ENCODE assay signal across 22 cellular contexts in the genomic region with DNA sequence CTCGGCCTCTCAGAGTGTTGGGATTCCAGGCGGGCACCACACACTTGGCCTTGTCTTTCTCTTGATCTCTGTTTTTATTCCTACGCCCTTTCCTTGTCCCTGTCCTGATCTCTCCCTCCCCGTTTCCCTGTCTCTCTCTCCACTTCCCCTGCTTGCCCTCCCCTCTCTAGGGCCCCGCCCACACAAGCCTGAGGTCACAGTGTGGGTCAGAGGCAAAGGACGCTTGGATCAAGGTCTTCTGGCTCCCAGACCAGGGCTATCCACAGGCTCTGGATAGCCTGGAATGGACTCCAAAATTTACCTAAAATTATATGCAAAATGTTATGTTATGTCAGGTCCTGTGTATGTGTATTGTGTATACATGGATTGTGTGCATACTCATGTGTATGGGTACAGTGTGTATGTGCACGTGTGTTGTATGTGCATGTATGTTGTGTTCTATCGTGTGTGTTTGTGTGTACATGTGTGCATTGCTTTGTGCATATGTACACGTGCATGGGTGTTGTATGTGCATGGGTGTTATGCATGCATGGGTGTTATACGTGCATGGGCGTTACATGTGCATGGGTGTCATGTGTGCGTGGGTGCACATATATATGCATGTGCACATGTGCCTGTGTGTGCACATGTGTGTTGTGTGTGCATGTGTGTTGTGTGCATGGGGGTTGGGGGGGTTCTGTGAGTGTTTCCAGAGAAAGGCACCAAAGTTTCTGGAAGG. TPM values are rescaled to one million over a fixed set of nuclear protein-coding genes. Genes with fewer than 3 reads are reported as not detected.
DNase-seq lines count a peak whose midpoint lies in the region; ATAC-seq and TF ChIP-seq lines count a peak whose summit lies in the region.
"Had no signal": no experiment of that assay in that cellular context is flagged by ENCODE, and none has a peak within 500 bp of the region (broad histone marks: within the 10 kb centered on the region; RNA-seq: fewer than 3 reads in every experiment).

No MANE protein-coding gene starts in this region.

- H3K9ac ChIP-seq in NT2/D1 (ENCODE audit: insufficient read length, low read depth) = peak overlapping the region; percentile 34

- no peak overlapping the region for H3K27ac ChIP-seq in right cardiac atrium (ENCODE audit: low read length)
- H3K27ac ChIP-seq in ascending aorta = no peak overlapping the region
- H3K27ac ChIP-seq: cardiac muscle cell, RWPE1, SK-N-MC, thoracic aorta had no signal

- H3K36me3 ChIP-seq in NT2/D1 (ENCODE audit: insufficient read depth, insufficient read length, low read length) = peaks cover 57% of the 10 kb centered on the region
- no peaks in the 10 kb centered on the region for H3K36me3 ChIP-seq in ascending aorta
- H3K36me3 ChIP-seq: BE2C, cardiac muscle cell, HAP-1, thoracic aorta had no signal

- peak in 1 of 2 donors; percentile 47 for ATAC-seq in right cardiac atrium

- no peaks in the 10 kb centered on the region for H3K27me3 Mint-ChIP-seq in neural crest cell (ENCODE audit: low read depth)
- H3K27me3 Mint-ChIP-seq: activated naive CD8-positive, alpha-beta T cell had no signal

- H3K9me3 Mint-ChIP-seq in neural crest cell = no peaks in the 10 kb centered on the region
- H3K9me3 Mint-ChIP-seq: T-helper 1 cell treated with Interleukin-12 subunit alpha and Interleukin-12 subunit beta and Interleukin-4 antibody, amounts not matched to agents 30 μg/mL and 1 μg/mL, for 36 hours had no signal

- H3K27ac Mint-ChIP-seq in neural crest cell (ENCODE audit: unreplicated experiment) = peak overlapping the region; percentile 93
- H3K27ac Mint-ChIP-seq: activated CD8-positive, alpha-beta T cell treated with anti-CD3 and anti-CD28 coated beads, Interleukin-2, amount 10 ng/mL, durations not matched to agents 7 days and 5 days; activated naive CD8-positive, alpha-beta T cell; T-helper 1 cell treated with Interleukin-12 subunit alpha and Interleukin-12 subunit beta and Interleukin-4 antibody, amounts not matched to agents 30 μg/mL and 1 μg/mL, for 36 hours had no signal

- peak; percentile 31 for DNase-seq in CD1c-positive myeloid dendritic cell (ENCODE audit: extremely low spot score)
- DNase-seq in NT2/D1 (ENCODE audit: low read depth, low spot score) = no peak
- DNase-seq in right cardiac atrium = peak in 2 of 3 donors; percentile 64 to 72
- peak; percentile 29 for DNase-seq in neural crest cell (ENCODE audit: low read depth, low spot score)
- no peak for DNase-seq in NCI-H1048 (lab: John Stamatoyannopoulos, UW)
- DNase-seq in ureter (ENCODE audit: low spot score) = no peak
- DNase-seq in activated CD4-positive, alpha-beta T cell treated with anti-CD3 and anti-CD28 coated beads for 48 hours = no peak
- no peak for DNase-seq in ascending aorta (ENCODE audit: low spot score in 2 of 2)
- DNase-seq: activated CD8-positive, alpha-beta T cell treated with anti-CD3 and anti-CD28 coated beads, Interleukin-2, amount 10 ng/mL, durations not matched to agents 7 days and 5 days; BE2C; cortex of kidney; Karpas-422; NCI-H146; stimulated activated CD4-positive, alpha-beta T cell treated with anti-CD3 and anti-CD28 coated beads, Interleukin-15, amount 100 ng/mL, for 24 hours; stimulated activated naive CD8-positive, alpha-beta T cell treated with anti-CD3 and anti-CD28 coated beads, Interleukin-15, Interleukin-2, amounts not matched to agents 100 U/mL and 50 U/mL, for 24 hours had no signal

- no peak overlapping the region for H3K4me3 ChIP-seq in NT2/D1 (ENCODE audit: insufficient read length, low read depth)
- no peak overlapping the region for H3K4me3 ChIP-seq in right cardiac atrium (ENCODE audit: low read length)
- no peak overlapping the region for H3K4me3 ChIP-seq in ascending aorta
- H3K4me3 ChIP-seq: cardiac muscle cell, HAP-1, thoracic aorta had no signal

- H3K36me3 Mint-ChIP-seq in neural crest cell (ENCODE audit: low read depth) = no peaks in the 10 kb centered on the region

- peak overlapping the region; percentile 34 for H3K4me3 Mint-ChIP-seq in neural crest cell
- H3K4me3 Mint-ChIP-seq: activated CD8-positive, alpha-beta T cell treated with anti-CD3 and anti-CD28 coated beads, Interleukin-2, amount 10 ng/mL, durations not matched to agents 7 days and 5 days; activated naive CD8-positive, alpha-beta T cell; T-helper 1 cell treated with Interleukin-12 subunit alpha and Interleukin-12 subunit beta and Interleukin-4 antibody, amounts not matched to agents 30 μg/mL and 1 μg/mL, for 36 hours had no signal

- WGBS in right cardiac atrium = 73% methylated on average over 12 of the region's 12 CpGs

- H3K27me3 ChIP-seq in NT2/D1 (ENCODE audit: insufficient read depth, insufficient read length) (no peaks in the 10 kb centered on the region), right cardiac atrium (ENCODE audit: control insufficient read depth, insufficient read depth) (no peaks in the 10 kb centered on the region), ascending aorta (no peaks in the 10 kb centered on the region)
- H3K27me3 ChIP-seq: BE2C, cardiac muscle cell had no signal

- H3K4me1 ChIP-seq in NT2/D1 (ENCODE audit: insufficient read depth, insufficient read length) (peaks cover 20% of the 10 kb centered on the region), right cardiac atrium (ENCODE audit: control insufficient read depth, insufficient read depth, low read length) (peaks cover 2% of the 10 kb centered on the region), ascending aorta (peaks cover 0 to 11% of the 10 kb centered on the region in 2 donors)
- H3K4me1 ChIP-seq: HAP-1 had no signal

- intact Hi-C loops in right cardiac atrium (cut with DNase I) = loop anchor here (5.0 to 10.0 kb wide), 4 partner anchors 185 to 358 kb away; a partner anchor contains a TSS
- intact Hi-C loops in ascending aorta (cut with DNase I) = loop anchor here (5.0 kb wide), 1 partner anchor 355 kb away; no protein-coding TSS in a partner anchor

- no peak for TF ChIP-seq CTCF in neural crest cell (conservative IDR thresholded peaks at IDR 0.05)
- TF ChIP-seq CTCF in ascending aorta (IDR thresholded peaks at IDR 0.05) = no peak

- H3K4me1 Mint-ChIP-seq in neural crest cell = peaks cover 31% of the 10 kb centered on the region

- H3K9me3 ChIP-seq in NT2/D1 (ENCODE audit: insufficient read depth, low read length) = no peaks in the 10 kb centered on the region
- no peaks in the 10 kb centered on the region for H3K9me3 ChIP-seq in right cardiac atrium (ENCODE audit: control insufficient read depth, low read length)
- H3K9me3 ChIP-seq in ascending aorta = no peaks in the 10 kb centered on the region
- H3K9me3 ChIP-seq: BE2C, HAP-1, thoracic aorta had no signal

RNA-seq across cellular contexts. Expression of a gene that starts 38.3 kb away (rescaled TPM):
- total RNA-seq in right cardiac atrium (100 to 1,000 TPM in 1 of 4 donors, 10 to 100 TPM in 3; 50.9 to 105 (median 83.1) TPM), neural crest cell (83.6 and 85.6 TPM in 2 replicates), ureter (67.7 TPM), ascending aorta (266 TPM)
- polyA plus RNA-seq in right cardiac atrium = 81.2 TPM

Comparison
In these comparisons a context has a peak if more than half of its experiments do, and no peak if none do; other contexts are left out.
1. DNase-seq: peak in CD1c-positive myeloid dendritic cell (single experiment), right cardiac atrium (2 of 3) and neural crest cell (single experiment); none in NT2/D1 (single experiment), NCI-H1048 (single experiment), ureter (single experiment), activated CD4-positive, alpha-beta T cell treated with anti-CD3 and anti-CD28 coated beads for 48 hours (single experiment) and ascending aorta (0 of 2).